ENCODE assay signal across 16 cellular contexts in genomic region chr17:44976198-44976597, GRCh38. TPM values are rescaled to one million over a fixed set of nuclear protein-coding genes. Genes with fewer than 3 reads are reported as not detected.
"Had no signal": no experiment of that assay in that cellular context is flagged by ENCODE, and none has a peak within 500 bp of the region (broad histone marks: within the 10 kb centered on the region; RNA-seq: fewer than 3 reads in every experiment).

No MANE protein-coding gene starts in this region.

- H3K4me3 ChIP-seq: lower lobe of right lung, neural progenitor cell, stomach had no signal

- H2AFZ ChIP-seq: neural progenitor cell, parathyroid adenoma had no signal

- H3K4me3 Mint-ChIP-seq: activated CD4-positive, alpha-beta memory T cell treated with anti-CD3 and anti-CD28 coated beads, Interleukin-2, amount 10 ng/mL, durations not matched to agents 7 days and 5 days; activated CD4-positive, alpha-beta T cell treated with anti-CD3 and anti-CD28 coated beads for 36 hours; activated naive CD8-positive, alpha-beta T cell; mesothelial cell of epicardium; neural progenitor cell had no signal

- H3K36me3 ChIP-seq: brain microvascular endothelial cell, lower lobe of right lung, neural progenitor cell, stomach had no signal

- H3K4me2 ChIP-seq: neural progenitor cell had no signal

- H3K27ac Mint-ChIP-seq: activated CD4-positive, alpha-beta memory T cell treated with anti-CD3 and anti-CD28 coated beads, Interleukin-2, amount 10 ng/mL, durations not matched to agents 7 days and 5 days; activated CD4-positive, alpha-beta T cell treated with anti-CD3 and anti-CD28 coated beads for 36 hours; activated naive CD8-positive, alpha-beta T cell; mesothelial cell of epicardium; neural progenitor cell had no signal

- H3K27ac ChIP-seq: brain microvascular endothelial cell, lower lobe of right lung, neural progenitor cell, parathyroid adenoma had no signal

- H3K9me3 Mint-ChIP-seq: activated CD4-positive, alpha-beta memory T cell treated with anti-CD3 and anti-CD28 coated beads, Interleukin-2, amount 10 ng/mL, durations not matched to agents 7 days and 5 days; mesothelial cell of epicardium; neural progenitor cell had no signal

- DNase-seq: activated CD4-positive, alpha-beta memory T cell treated with anti-CD3 and anti-CD28 coated beads, Interleukin-2, amount 10 ng/mL, durations not matched to agents 7 days and 5 days; activated CD4-positive, alpha-beta T cell treated with anti-CD3 and anti-CD28 coated beads for 36 hours; activated gamma-delta T cell; activated T-cell treated with anti-CD3 and anti-CD28 coated beads, Interleukin-2, amount 50 U/mL, for 48 hours; brain microvascular endothelial cell; dermis blood vessel endothelial cell; erythroblast; hippocampal formation; kidney glomerular epithelial cell; lower lobe of right lung; small intestine; stomach had no signal

- H3K9me3 ChIP-seq: lower lobe of right lung, stomach had no signal

- H3K9ac ChIP-seq: neural progenitor cell, parathyroid adenoma had no signal

- H3K4me1 ChIP-seq: parathyroid adenoma had no signal

- ATAC-seq: activated CD4-positive, alpha-beta T cell treated with anti-CD3 and anti-CD28 coated beads for 36 hours; lower lobe of right lung had no signal

- H3K36me3 Mint-ChIP-seq: activated naive CD8-positive, alpha-beta T cell; mesothelial cell of epicardium; neural progenitor cell had no signal

RNA-seq across cellular contexts. Expression of gene C1QL1, which starts 8.1 kb away (rescaled TPM):
- total RNA-seq: dermis blood vessel endothelial cell, lower lobe of right lung had no signal
